Comparison of ENCODE assay signal across 25 cellular contexts in genomic region chr5:80921026-80921425, GRCh38. TPM values are rescaled to one million over a fixed set of nuclear protein-coding genes. Genes with fewer than 3 reads are reported as not detected.
A peak's percentile ranks its signal among the peaks of the same experiment; 100 is the strongest.
DNase-seq lines count a peak whose midpoint lies in the region; TF ChIP-seq lines count a peak whose summit lies in the region.
"Had no signal": no experiment of that assay in that cellular context is flagged by ENCODE, and none has a peak within 500 bp of the region (broad histone marks: within the 10 kb centered on the region; RNA-seq: fewer than 3 reads in every experiment).

No MANE protein-coding gene starts in this region.

- H3K36me3 ChIP-seq in esophagus muscularis mucosa (no peaks in the 10 kb centered on the region), neural progenitor cell (no peaks in the 10 kb centered on the region), Karpas-422 (ENCODE audit: insufficient read depth, low read length) (no peaks in the 10 kb centered on the region)
- H3K36me3 ChIP-seq: lower lobe of right lung, MG63, pancreas, tibial nerve had no signal

- no peak overlapping the region for H4K8ac ChIP-seq in H9 (replicated peaks; ENCODE audit: insufficient read length, low read depth, low read length)

- intact Hi-C loops in esophagus muscularis mucosa (cut with DNase I) = no loop called here

- no peak overlapping the region for H2BK120ac ChIP-seq in H9 (ENCODE audit: low read depth, low read length, poor library complexity, severe bottlenecking)

- H3K36me3 Mint-ChIP-seq in H9 (ENCODE audit: insufficient read depth in 1 of 3, low read depth in 3 of 3) = peaks cover 0 to 4% (median 0%) of the 10 kb centered on the region in 3 experiments; a peak in 1 of 7 replicates
- no peaks in the 10 kb centered on the region for H3K36me3 Mint-ChIP-seq in neural progenitor cell
- no peaks in the 10 kb centered on the region for H3K36me3 Mint-ChIP-seq in type B pancreatic cell
- H3K36me3 Mint-ChIP-seq: CD14-positive monocyte had no signal

- no peaks in the 10 kb centered on the region for H3K9me3 Mint-ChIP-seq in H9
- no peaks in the 10 kb centered on the region for H3K9me3 Mint-ChIP-seq in neural progenitor cell
- no peaks in the 10 kb centered on the region for H3K9me3 Mint-ChIP-seq in type B pancreatic cell
- H3K9me3 Mint-ChIP-seq: activated naive CD8-positive, alpha-beta T cell treated with anti-CD3 and anti-CD28 coated beads, Interleukin-2, amount 10 ng/mL, durations not matched to agents 7 days and 5 days; central memory CD8-positive, alpha-beta T cell; dendritic cell treated with granulocyte-macrophage colony-stimulating factor and Interleukin-4, amounts not matched to agents 40 ng/mL and 50 ng/mL, for 4 days had no signal

- H3K9ac ChIP-seq in H9 (ENCODE audit: extremely low read depth, insufficient read length, low read length) (no peak overlapping the region), neural progenitor cell (no peak overlapping the region), Karpas-422 (ENCODE audit: low read length) (no peak overlapping the region)

- H2AFZ ChIP-seq in H9 (ENCODE audit: low read length) (no peak overlapping the region), neural progenitor cell (replicated peaks) (no peak overlapping the region), Karpas-422 (ENCODE audit: low read length) (no peak overlapping the region)

- no peak overlapping the region for H3T11ph ChIP-seq in H9 (ENCODE audit: low read length)

- H3K27me3 Mint-ChIP-seq in H9 (ENCODE audit: low read depth) (no peaks in the 10 kb centered on the region), neural progenitor cell (ENCODE audit: insufficient read depth, low read depth) (peaks cover 2% of the 10 kb centered on the region), type B pancreatic cell (no peaks in the 10 kb centered on the region)
- H3K27me3 Mint-ChIP-seq: activated naive CD8-positive, alpha-beta T cell treated with anti-CD3 and anti-CD28 coated beads, Interleukin-2, amount 10 ng/mL, durations not matched to agents 7 days and 5 days; dendritic cell treated with granulocyte-macrophage colony-stimulating factor and Interleukin-4, amounts not matched to agents 40 ng/mL and 50 ng/mL, for 4 days had no signal

- H3K4me1 ChIP-seq in H9 (ENCODE audit: insufficient read depth, low read length) (peaks cover 2% of the 10 kb centered on the region; the same call in 1 of the 2 replicates), esophagus muscularis mucosa (no peaks in the 10 kb centered on the region), neural progenitor cell (no peaks in the 10 kb centered on the region), Karpas-422 (ENCODE audit: low read length) (peaks cover 8% of the 10 kb centered on the region)
- H3K4me1 ChIP-seq: lower lobe of right lung, pancreas had no signal

- no peak overlapping the region for H3K27ac Mint-ChIP-seq in H9
- no peak overlapping the region for H3K27ac Mint-ChIP-seq in neural progenitor cell
- H3K27ac Mint-ChIP-seq in type B pancreatic cell = no peak overlapping the region
- H3K27ac Mint-ChIP-seq: activated CD8-positive, alpha-beta T cell treated with anti-CD3 and anti-CD28 coated beads, Interleukin-2, amount 10 ng/mL, durations not matched to agents 7 days and 5 days; activated naive CD8-positive, alpha-beta T cell treated with anti-CD3 and anti-CD28 coated beads, Interleukin-2, amount 10 ng/mL, durations not matched to agents 7 days and 5 days; CD14-positive monocyte; dendritic cell treated with granulocyte-macrophage colony-stimulating factor and Interleukin-4, amounts not matched to agents 40 ng/mL and 50 ng/mL, for 4 days had no signal

- no peak overlapping the region for H3K18ac ChIP-seq in H9 (ENCODE audit: insufficient read length, low read depth, low read length)

- H3K56ac ChIP-seq in H9 (ENCODE audit: insufficient read length, low read depth, low read length) = no peak overlapping the region

- H3K27me3 ChIP-seq in H9 (ENCODE audit: insufficient read depth, low read length) (no peaks in the 10 kb centered on the region), esophagus muscularis mucosa (no peaks in the 10 kb centered on the region), neural progenitor cell (no peaks in the 10 kb centered on the region), Karpas-422 (ENCODE audit: low read length) (no peaks in the 10 kb centered on the region)
- H3K27me3 ChIP-seq: MG63, pancreas, tibial nerve had no signal

- H3K4me3 Mint-ChIP-seq in H9 (no peak overlapping the region), neural progenitor cell (no peak overlapping the region), type B pancreatic cell (no peak overlapping the region)
- H3K4me3 Mint-ChIP-seq: activated CD8-positive, alpha-beta T cell treated with anti-CD3 and anti-CD28 coated beads, Interleukin-2, amount 10 ng/mL, durations not matched to agents 7 days and 5 days; activated naive CD8-positive, alpha-beta T cell treated with anti-CD3 and anti-CD28 coated beads, Interleukin-2, amount 10 ng/mL, durations not matched to agents 7 days and 5 days; CD14-positive monocyte; central memory CD8-positive, alpha-beta T cell; dendritic cell treated with granulocyte-macrophage colony-stimulating factor and Interleukin-4, amounts not matched to agents 40 ng/mL and 50 ng/mL, for 4 days had no signal

- H2BK20ac ChIP-seq in H9 (ENCODE audit: low read depth, low read length, poor library complexity, severe bottlenecking) = no peak overlapping the region

- DNase-seq in H9 (peak; percentile 54), RKO (ENCODE audit: low spot score) (peak; percentile 14), esophagus muscularis mucosa (ENCODE audit: extremely low spot score) (peak; percentile 24), neural progenitor cell (ENCODE audit: low spot score) (peak; percentile 17), Karpas-422 (no peak), type B pancreatic cell (ENCODE audit: extremely low spot score, unreplicated experiment) (no peak), HPDE6-E6E7 (ENCODE audit: extremely low spot score) (no peak)
- DNase-seq: activated CD4-positive, alpha-beta T cell treated with anti-CD3 and anti-CD28 coated beads for 1 hour; activated CD8-positive, alpha-beta T cell treated with anti-CD3 and anti-CD28 coated beads, Interleukin-2, amount 10 ng/mL, durations not matched to agents 7 days and 5 days; activated gamma-delta T cell; activated naive CD8-positive, alpha-beta T cell treated with anti-CD3 and anti-CD28 coated beads, Interleukin-2, amount 10 ng/mL, durations not matched to agents 7 days and 5 days; activated T-cell treated with anti-CD3 and anti-CD28 coated beads for 4 hours; IMR-90; lower lobe of right lung; MG63; NCI-H2081 treated with DMSO at 0.1 percent for 48 hours; NCI-H82; pancreas; stimulated activated CD4-positive, alpha-beta T cell treated with anti-CD3 and anti-CD28 coated beads, Interleukin-2, amount 100 ng/mL, for 24 hours; T-helper 2 cell had no signal

- no peaks in the 10 kb centered on the region for H3K23me2 ChIP-seq in H9 (ENCODE audit: insufficient read length, low read depth, low read length, poor library complexity, severe bottlenecking)

- TF ChIP-seq CTCF in H9 (conservative IDR thresholded peaks at IDR 0.05) (no peak), esophagus muscularis mucosa (IDR thresholded peaks at IDR 0.05) (no peak), neural progenitor cell (IDR thresholded peaks at IDR 0.05) (no peak), type B pancreatic cell (conservative IDR thresholded peaks at IDR 0.05) (no peak)

- no peak overlapping the region for H2BK12ac ChIP-seq in H9 (ENCODE audit: insufficient read length, low read depth, low read length)

- H3K23ac ChIP-seq in H9 (ENCODE audit: insufficient read length, low read depth, low read length) = no peak overlapping the region

- H3K14ac ChIP-seq in H9 (ENCODE audit: insufficient read depth, low read length) = no peak overlapping the region

- no peak overlapping the region for H2BK15ac ChIP-seq in H9 (ENCODE audit: low read depth, low read length)

- TF ChIP-seq POLR2A in esophagus muscularis mucosa (IDR thresholded peaks at IDR 0.05; ENCODE audit: low read depth) = no peak

- H2AK5ac ChIP-seq in H9 (ENCODE audit: insufficient read length, low read length) = no peak overlapping the region

- TF ChIP-seq EP300 in esophagus muscularis mucosa (IDR thresholded peaks at IDR 0.05) = no peak

- H3K27ac ChIP-seq in H9 (ENCODE audit: insufficient read length, low read depth, low read length) (no peak overlapping the region), esophagus muscularis mucosa (replicated peaks in 1 of 4) (no peak overlapping the region), neural progenitor cell (no peak overlapping the region), Karpas-422 (ENCODE audit: low read length) (no peak overlapping the region)
- H3K27ac ChIP-seq: lower lobe of right lung, pancreas, SK-N-MC, tibial nerve had no signal

- no peaks in the 10 kb centered on the region for H3K9me3 ChIP-seq in H9 (ENCODE audit: control insufficient read depth, low read depth, low read length)
- H3K9me3 ChIP-seq in esophagus muscularis mucosa = no peaks in the 10 kb centered on the region
- H3K9me3 ChIP-seq in neural progenitor cell (ENCODE audit: low read depth) = no peaks in the 10 kb centered on the region
- no peaks in the 10 kb centered on the region for H3K9me3 ChIP-seq in Karpas-422 (ENCODE audit: low read length)
- H3K9me3 ChIP-seq: lower lobe of right lung, MG63, pancreas had no signal

- H4K20me1 ChIP-seq in H9 (ENCODE audit: control insufficient read depth, insufficient read depth, insufficient read length) (no peaks in the 10 kb centered on the region), neural progenitor cell (ENCODE audit: low read depth) (no peaks in the 10 kb centered on the region), Karpas-422 (ENCODE audit: insufficient read depth, low read depth, low read length) (no peaks in the 10 kb centered on the region)

- H4K5ac ChIP-seq in H9 (ENCODE audit: insufficient read length, low read depth, low read length) = no peak overlapping the region

- H3K79me2 ChIP-seq in H9 (ENCODE audit: insufficient read depth, low read length) = no peaks in the 10 kb centered on the region
- no peaks in the 10 kb centered on the region for H3K79me2 ChIP-seq in neural progenitor cell (ENCODE audit: low read depth)
- no peaks in the 10 kb centered on the region for H3K79me2 ChIP-seq in Karpas-422 (ENCODE audit: low read length)

- no peak overlapping the region for H3K4ac ChIP-seq in H9 (ENCODE audit: low read depth, low read length)

- no peak overlapping the region for H2BK5ac ChIP-seq in H9 (ENCODE audit: insufficient read length, low read length)

- no peaks in the 10 kb centered on the region for H3K79me1 ChIP-seq in H9 (ENCODE audit: insufficient read depth, low read depth, low read length, poor library complexity, severe bottlenecking)

- H3F3A ChIP-seq in neural progenitor cell (ENCODE audit: low read depth) = no peaks in the 10 kb centered on the region

- H3K4me2 ChIP-seq in H9 (ENCODE audit: insufficient read depth, insufficient read length, low read length) (no peak overlapping the region), neural progenitor cell (no peak overlapping the region), Karpas-422 (ENCODE audit: low read depth, low read length, poor library complexity, severe bottlenecking) (no peak overlapping the region)

- peaks cover 24 to 27% of the 10 kb centered on the region in 2 experiments for H3K4me1 Mint-ChIP-seq in H9
- no peaks in the 10 kb centered on the region for H3K4me1 Mint-ChIP-seq in neural progenitor cell
- H3K4me1 Mint-ChIP-seq in type B pancreatic cell (ENCODE audit: unreplicated experiment) = peaks cover 20% of the 10 kb centered on the region
- H3K4me1 Mint-ChIP-seq: central memory CD8-positive, alpha-beta T cell had no signal

- no peak overlapping the region for H4K91ac ChIP-seq in H9 (ENCODE audit: insufficient read length, low read depth, low read length)

- H3K4me3 ChIP-seq in esophagus muscularis mucosa (no peak overlapping the region), neural progenitor cell (no peak overlapping the region), Karpas-422 (ENCODE audit: low read length) (no peak overlapping the region)
- H3K4me3 ChIP-seq: lower lobe of right lung, MG63, pancreas, SK-N-MC, tibial nerve had no signal

- no peaks in the 10 kb centered on the region for H3K9me2 ChIP-seq in Karpas-422 (replicated peaks; ENCODE audit: insufficient read depth, low read length)

RNA-seq across cellular contexts. Expression of gene RASGRF2, which starts 39.1 kb away (rescaled TPM):
- total RNA-seq in H9 (2021) (11.3 and 13.5 TPM in 2 replicates), esophagus muscularis mucosa (1 to 10 TPM; 4.2 to 7.6 (median 5.9) TPM), neural progenitor cell (ENCODE audit: low replicate concordance) (0.15 and 0.40 TPM in 2 replicates), type B pancreatic cell (ENCODE audit: low replicate concordance) (2.1 and 2.4 TPM in 2 replicates)
- total RNA-seq in Karpas-422 (2014; rRNA removed; shearing (Covaris generic); ENCODE audit: low replicate concordance) = 11.1 and 19.4 TPM in 2 replicates

Comparison
In these comparisons a context has a peak if more than half of its experiments do, and no peak if none do; other contexts are left out.
1. DNase-seq: peak in H9 (single experiment), RKO (single experiment), esophagus muscularis mucosa (single experiment) and neural progenitor cell (single experiment); none in Karpas-422 (single experiment), type B pancreatic cell (single experiment) and HPDE6-E6E7 (single experiment).